Comparison of ENCODE assay signal across 1 cellular context in genomic region chr7:113118074-113118959, GRCh38.
TF ChIP-seq lines count a peak whose summit lies in the region.

A gene with protein sequence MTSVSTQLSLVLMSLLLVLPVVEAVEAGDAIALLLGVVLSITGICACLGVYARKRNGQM (minus strand): TSS chr7:113118554. CDS start chr7:113117578, 976 bp downstream.

TF ChIP-seq in K562, 482 proteins besides CTCF, POLR2A, EP300 and RAD21 (continued from another document and continues in another):
- TF ChIP-seq HBP1 (CRISPR knock-in tag; IDR thresholded peaks at IDR 0.05) (no peak), MTA2 (IDR thresholded peaks at IDR 0.05; ENCODE audit: low read depth) (0 out of 2 replicates have a peak, but pooled peaks have one; percentile 5), MTA1 (IDR thresholded peaks at IDR 0.05; ENCODE audit: borderline replicate concordance) (peak; percentile 96), DPF2 (IDR thresholded peaks at IDR 0.05) (peak; percentile 36), L3MBTL2 (IDR thresholded peaks at IDR 0.05) (peak; percentile 90), MED1 (CRISPR knock-in tag; IDR thresholded peaks at IDR 0.05; ENCODE audit: borderline replicate concordance) (no peak), FOXJ2 (tag; IDR thresholded peaks at IDR 0.05) (no peak), MYNN (IDR thresholded peaks at IDR 0.05) (peak; percentile 53; the same call in 1 of the 2 replicates), MYNN (CRISPR knock-in tag; IDR thresholded peaks at IDR 0.05) (no peak), MEF2A (IDR thresholded peaks at IDR 0.05; ENCODE audit: control insufficient read depth, low read depth, low read length) (peak; percentile 92), SAP30 (IDR thresholded peaks at IDR 0.05; ENCODE audit: borderline replicate concordance, insufficient read depth, low read depth, low read length, poor library complexity, severe bottlenecking) (peak; percentile 65), POU5F1 (IDR thresholded peaks at IDR 0.05; ENCODE audit: borderline replicate concordance, low read depth, low read length, partially characterized antibody) (peak; percentile 55), MCM3 (IDR thresholded peaks at IDR 0.05) (no peak), PRPF4 (IDR thresholded peaks at IDR 0.05; ENCODE audit: insufficient read depth, low read depth, low read length, poor library complexity, severe bottlenecking) (no peak), HDAC1 (IDR thresholded peaks at IDR 0.05) (peak in 1 of 2 experiments; percentile 72; a peak in 3 of 4 replicates), ESRRB (CRISPR knock-in tag; IDR thresholded peaks at IDR 0.05; ENCODE audit: borderline replicate concordance) (0 out of 2 replicates have a peak, but pooled peaks have one; percentile 66), POLR2AphosphoS2 (IDR thresholded peaks at IDR 0.05; ENCODE audit: low read length) (peak; percentile 81; the same call in 1 of the 2 replicates), SRF (CRISPR knock-in tag; IDR thresholded peaks at IDR 0.05) (peak in 1 of 2 experiments; percentile 60; a peak in 1 of 4 replicates), TARDBP (IDR thresholded peaks at IDR 0.05) (peak; percentile 35; the same call in 1 of the 2 replicates), POLR2H (tag; IDR thresholded peaks at IDR 0.05; ENCODE audit: low read depth) (peak; percentile 97), SRSF3 (IDR thresholded peaks at IDR 0.05; ENCODE audit: insufficient read depth, low read length) (no peak), EHMT2 (IDR thresholded peaks at IDR 0.05) (no peak), ZNF24 (IDR thresholded peaks at IDR 0.05) (no peak; the same call in 1 of the 2 replicates), MYC (IDR thresholded peaks at IDR 0.05; ENCODE audit: low read depth, low read length) (peak; percentile 70), MYC (CRISPR knock-in tag; IDR thresholded peaks at IDR 0.05; ENCODE audit: borderline replicate concordance, low read depth) (no peak), ZNF239 (CRISPR knock-in tag; IDR thresholded peaks at IDR 0.05) (0 out of 2 replicates have a peak, but pooled peaks have one; percentile 11), POLR2B (IDR thresholded peaks at IDR 0.05; ENCODE audit: low read depth, partially characterized antibody) (peak; percentile 93), ZNF174 (CRISPR knock-in tag; IDR thresholded peaks at IDR 0.05) (no peak), LCOR (CRISPR knock-in tag; IDR thresholded peaks at IDR 0.05) (peak; percentile 83), ILK (tag; IDR thresholded peaks at IDR 0.05; ENCODE audit: borderline replicate concordance, low read depth) (no peak), ZBTB26 (CRISPR knock-in tag; IDR thresholded peaks at IDR 0.05) (no peak), TAF9B (IDR thresholded peaks at IDR 0.05; ENCODE audit: partially characterized antibody) (peak; percentile 98), RBBP5 (IDR thresholded peaks at IDR 0.05; ENCODE audit: borderline replicate concordance, insufficient read depth, low read length, poor library complexity, severe bottlenecking) (no peak), ZNF639 (CRISPR knock-in tag; conservative IDR thresholded peaks at IDR 0.05 in 1 of 2, IDR thresholded peaks at IDR 0.05 in 1 of 2) (peak in 1 of 2 experiments; percentile 79; a peak in 2 of 4 replicates), ZNF408 (CRISPR knock-in tag; IDR thresholded peaks at IDR 0.05; ENCODE audit: low read depth) (no peak), HMG20A (CRISPR knock-in tag; conservative IDR thresholded peaks at IDR 0.05) (no peak), MITF (IDR thresholded peaks at IDR 0.05) (peak; percentile 76), SP1 (CRISPR knock-in tag; IDR thresholded peaks at IDR 0.05) (peak; percentile 82), OTX1 (CRISPR knock-in tag; IDR thresholded peaks at IDR 0.05) (no peak), ZBTB1 (CRISPR knock-in tag; IDR thresholded peaks at IDR 0.05; ENCODE audit: borderline replicate concordance, low read depth) (0 out of 2 replicates have a peak, but pooled peaks have one; percentile 45), ZNF431 (CRISPR knock-in tag; IDR thresholded peaks at IDR 0.05) (no peak), CSDE1 (IDR thresholded peaks at IDR 0.05) (peak in 1 of 2 experiments; percentile 65; a peak in 1 of 4 replicates), AFF4 (CRISPR knock-in tag; IDR thresholded peaks at IDR 0.05) (peak; percentile 72; the same call in 1 of the 2 replicates), DIDO1 (tag; IDR thresholded peaks at IDR 0.05; ENCODE audit: low read depth) (peak; percentile 75; the same call in 1 of the 2 replicates), MAZ (CRISPR knock-in tag; conservative IDR thresholded peaks at IDR 0.05 in 1 of 2, IDR thresholded peaks at IDR 0.05 in 1 of 2) (peak; percentile 52 to 70), SIN3B (IDR thresholded peaks at IDR 0.05; ENCODE audit: low read depth) (peak; percentile 58; the same call in 1 of the 2 replicates), ZFP36 (IDR thresholded peaks at IDR 0.05; ENCODE audit: low read depth, low read length, partially characterized antibody) (no peak), FOXK1 (CRISPR knock-in tag; IDR thresholded peaks at IDR 0.05; ENCODE audit: borderline replicate concordance) (peak; percentile 70; the same call in 1 of the 2 replicates), THAP12 (CRISPR knock-in tag; IDR thresholded peaks at IDR 0.05) (peak; percentile 73; the same call in 1 of the 2 replicates), ZNF263 (CRISPR knock-in tag; IDR thresholded peaks at IDR 0.05; ENCODE audit: borderline replicate concordance) (no peak)
- TF ChIP-seq, protein P1, sequence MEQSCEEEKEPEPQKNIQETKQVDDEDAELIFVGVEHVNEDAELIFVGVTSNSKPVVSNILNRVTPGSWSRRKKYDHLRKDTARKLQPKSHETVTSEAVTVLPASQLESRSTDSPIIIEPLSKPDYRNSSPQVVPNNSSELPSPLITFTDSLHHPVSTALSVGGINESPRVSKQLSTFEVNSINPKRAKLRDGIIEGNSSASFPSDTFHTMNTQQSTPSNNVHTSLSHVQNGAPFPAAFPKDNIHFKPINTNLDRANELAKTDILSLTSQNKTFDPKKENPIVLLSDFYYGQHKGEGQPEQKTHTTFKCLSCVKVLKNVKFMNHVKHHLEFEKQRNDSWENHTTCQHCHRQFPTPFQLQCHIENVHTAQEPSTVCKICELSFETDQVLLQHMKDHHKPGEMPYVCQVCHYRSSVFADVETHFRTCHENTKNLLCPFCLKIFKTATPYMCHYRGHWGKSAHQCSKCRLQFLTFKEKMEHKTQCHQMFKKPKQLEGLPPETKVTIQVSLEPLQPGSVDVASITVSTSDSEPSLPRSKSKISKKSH (CRISPR knock-in tag; IDR thresholded peaks at IDR 0.05) = no peak
- TF ChIP-seq, protein P2, sequence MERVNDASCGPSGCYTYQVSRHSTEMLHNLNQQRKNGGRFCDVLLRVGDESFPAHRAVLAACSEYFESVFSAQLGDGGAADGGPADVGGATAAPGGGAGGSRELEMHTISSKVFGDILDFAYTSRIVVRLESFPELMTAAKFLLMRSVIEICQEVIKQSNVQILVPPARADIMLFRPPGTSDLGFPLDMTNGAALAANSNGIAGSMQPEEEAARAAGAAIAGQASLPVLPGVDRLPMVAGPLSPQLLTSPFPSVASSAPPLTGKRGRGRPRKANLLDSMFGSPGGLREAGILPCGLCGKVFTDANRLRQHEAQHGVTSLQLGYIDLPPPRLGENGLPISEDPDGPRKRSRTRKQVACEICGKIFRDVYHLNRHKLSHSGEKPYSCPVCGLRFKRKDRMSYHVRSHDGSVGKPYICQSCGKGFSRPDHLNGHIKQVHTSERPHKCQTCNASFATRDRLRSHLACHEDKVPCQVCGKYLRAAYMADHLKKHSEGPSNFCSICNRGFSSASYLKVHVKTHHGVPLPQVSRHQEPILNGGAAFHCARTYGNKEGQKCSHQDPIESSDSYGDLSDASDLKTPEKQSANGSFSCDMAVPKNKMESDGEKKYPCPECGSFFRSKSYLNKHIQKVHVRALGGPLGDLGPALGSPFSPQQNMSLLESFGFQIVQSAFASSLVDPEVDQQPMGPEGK (CRISPR knock-in tag; IDR thresholded peaks at IDR 0.05; ENCODE audit: borderline replicate concordance) = peak; percentile 63; the same call in 1 of the 2 replicates
